Comparison of ENCODE assay signal across 23 cellular contexts in genomic region chr10:133015321-133015720, GRCh38.
"Had no signal": no experiment of that assay in that cellular context is flagged by ENCODE, and none has a peak within 500 bp of the region (broad histone marks: within the 10 kb centered on the region; RNA-seq: fewer than 3 reads in every experiment).

No MANE protein-coding gene starts in this region.

- ATAC-seq: left lobe of liver; lower lobe of right lung; naive thymus-derived CD8-positive, alpha-beta T cell; psoas muscle; right lobe of liver; stimulated activated effector memory CD8-positive, alpha-beta T cell treated with anti-CD3 and anti-CD28 coated beads, Interleukin-12 subunit alpha, Interleukin-12 subunit beta, amount 100 ng/mL, for 72 hours; upper lobe of right lung had no signal

- DNase-seq: head of caudate nucleus; hypothalamus; immature natural killer cell; lower lobe of right lung; mammary epithelial cell; mesenchymal stem cell; occipital lobe; psoas muscle; stimulated activated CD4-positive, alpha-beta T cell treated with anti-CD3 and anti-CD28 coated beads, Interleukin-2, amount 100 ng/mL, for 24 hours; stimulated activated CD4-positive, alpha-beta T cell treated with anti-CD3 and anti-CD28 coated beads, Interleukin-4, amount 100 ng/mL, for 1 hour; stimulated activated naive CD4-positive, alpha-beta T cell; tibial artery; trophoblast cell; upper lobe of right lung had no signal

- H3K4me1 ChIP-seq: lower lobe of right lung, parathyroid adenoma, psoas muscle, right lobe of liver, suprapubic skin, tibial artery, upper lobe of right lung had no signal

- H3K27ac Mint-ChIP-seq: immature natural killer cell; naive thymus-derived CD8-positive, alpha-beta T cell; stimulated activated effector memory CD8-positive, alpha-beta T cell treated with anti-CD3 and anti-CD28 coated beads, Interleukin-12 subunit alpha, Interleukin-12 subunit beta, amount 100 ng/mL, for 72 hours; stimulated activated naive CD8-positive, alpha-beta T cell treated with anti-CD3 and anti-CD28 coated beads, Interleukin-15, Interleukin-2, amounts not matched to agents 100 ng/mL and 50 ng/mL, for 24 hours had no signal

- H3K27ac ChIP-seq: lower lobe of right lung, parathyroid adenoma, psoas muscle, right lobe of liver, suprapubic skin, thoracic aorta, tibial artery, upper lobe of right lung had no signal

- H3K27me3 ChIP-seq: right lobe of liver, upper lobe of right lung had no signal

- H3K36me3 Mint-ChIP-seq: immature natural killer cell; naive thymus-derived CD8-positive, alpha-beta T cell; stimulated activated effector memory CD8-positive, alpha-beta T cell treated with anti-CD3 and anti-CD28 coated beads, Interleukin-12 subunit alpha, Interleukin-12 subunit beta, amount 100 ng/mL, for 72 hours had no signal

- H3K4me3 Mint-ChIP-seq: immature natural killer cell; naive thymus-derived CD8-positive, alpha-beta T cell; stimulated activated effector memory CD8-positive, alpha-beta T cell treated with anti-CD3 and anti-CD28 coated beads, Interleukin-12 subunit alpha, Interleukin-12 subunit beta, amount 100 ng/mL, for 72 hours; stimulated activated naive CD8-positive, alpha-beta T cell treated with anti-CD3 and anti-CD28 coated beads, Interleukin-15, Interleukin-2, amounts not matched to agents 100 ng/mL and 50 ng/mL, for 24 hours had no signal

- H3K9me3 Mint-ChIP-seq: immature natural killer cell; naive thymus-derived CD8-positive, alpha-beta T cell; stimulated activated effector memory CD8-positive, alpha-beta T cell treated with anti-CD3 and anti-CD28 coated beads, Interleukin-12 subunit alpha, Interleukin-12 subunit beta, amount 100 ng/mL, for 72 hours; stimulated activated naive CD8-positive, alpha-beta T cell treated with anti-CD3 and anti-CD28 coated beads, Interleukin-15, Interleukin-2, amounts not matched to agents 100 ng/mL and 50 ng/mL, for 24 hours had no signal

- H3K9me3 ChIP-seq: lower lobe of right lung, psoas muscle, right lobe of liver, suprapubic skin, thoracic aorta, tibial artery, upper lobe of right lung had no signal

- H3K4me1 Mint-ChIP-seq: immature natural killer cell had no signal

- H3K4me3 ChIP-seq: lower lobe of right lung, psoas muscle, right lobe of liver, smooth muscle cell, suprapubic skin, thoracic aorta, tibial artery, upper lobe of right lung had no signal

- H3K36me3 ChIP-seq: lower lobe of right lung, right lobe of liver, suprapubic skin, thoracic aorta, tibial artery, upper lobe of right lung had no signal
